8 cellular contexts compared by ENCODE assay signal in the genomic region with DNA sequence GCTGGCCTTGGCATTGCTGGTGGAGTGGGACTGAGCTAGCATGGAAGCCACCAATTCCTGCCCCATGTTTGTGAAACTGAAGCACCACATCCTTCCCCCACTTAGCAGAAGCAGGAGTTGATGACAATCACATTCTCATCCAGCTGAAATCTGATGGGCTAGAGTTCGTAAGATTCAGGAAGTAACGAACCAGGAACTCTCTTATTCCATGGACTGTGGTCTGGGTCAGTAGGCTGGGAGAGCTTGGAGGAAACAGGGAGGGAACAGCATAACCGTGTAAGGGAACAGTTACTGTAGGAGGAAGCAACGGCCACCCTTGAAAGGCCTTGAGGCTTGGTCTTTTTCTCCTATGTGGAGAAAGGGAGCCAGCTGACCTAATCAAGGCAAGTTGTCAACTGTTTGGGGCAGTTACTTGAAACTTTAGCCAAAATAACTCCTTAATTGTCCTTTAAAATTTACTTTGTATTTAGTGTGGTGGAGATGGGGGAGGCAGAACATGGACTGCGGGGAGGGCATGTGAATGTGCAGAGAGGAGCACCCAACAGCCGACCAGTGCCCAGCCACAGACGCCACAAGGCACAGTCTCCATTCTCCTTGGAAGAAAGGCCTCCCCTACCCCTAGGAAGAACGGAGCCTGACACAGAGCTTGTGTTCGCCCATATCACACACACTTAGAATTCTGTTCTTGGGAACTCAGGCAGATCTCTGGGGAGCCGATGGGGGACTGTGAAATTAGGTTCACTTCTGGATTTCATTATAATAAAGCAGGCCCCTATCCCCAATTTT. TPM values are rescaled to one million over a fixed set of nuclear protein-coding genes. Genes with fewer than 3 reads are reported as not detected.
A peak's percentile ranks its signal among the peaks of the same experiment; 100 is the strongest.
DNase-seq lines count a peak whose midpoint lies in the region; ATAC-seq and TF ChIP-seq lines count a peak whose summit lies in the region.

No MANE protein-coding gene starts in this region.

- H3K4me1 ChIP-seq in mucosa of descending colon (ENCODE audit: low read depth) (peaks cover 27% of the 10 kb centered on the region), upper lobe of left lung (peaks cover 13 to 34% (median 25%) of the 10 kb centered on the region in 4 donors)

- H3K27me3 Mint-ChIP-seq in activated naive CD4-positive, alpha-beta T cell treated with anti-CD3 and anti-CD28 coated beads, Interleukin-2, amount 10 ng/mL, durations not matched to agents 7 days and 5 days, result peaks cover 3% of the 10 kb centered on the region
- H3K27me3 Mint-ChIP-seq in activated naive CD8-positive, alpha-beta T cell treated with anti-CD3 and anti-CD28 coated beads for 36 hours, result no peaks in the 10 kb centered on the region

- H3K9me3 ChIP-seq in mucosa of descending colon (peaks cover 18% of the 10 kb centered on the region), upper lobe of left lung (peaks cover 0 to 9% (median 2%) of the 10 kb centered on the region in 4 donors)

- CTCF ChIA-PET in activated naive CD4-positive, alpha-beta T cell treated with anti-CD3 and anti-CD28 coated beads, Interleukin-2, amount 10 ng/mL, durations not matched to agents 7 days and 5 days (lab: Charles Lee), result interaction anchor here (1.3 to 1.4 kb wide), 3 partner anchors 25 to 109 kb away, joined by 3 to 6 read pairs (median 4); no protein-coding TSS in a partner anchor

- H3K36me3 ChIP-seq in mucosa of descending colon (ENCODE audit: low read depth), result no peaks in the 10 kb centered on the region
- H3K36me3 ChIP-seq in upper lobe of left lung, result no peaks in the 10 kb centered on the region

- H3K36me3 Mint-ChIP-seq in activated naive CD4-positive, alpha-beta T cell treated with anti-CD3 and anti-CD28 coated beads, Interleukin-2, amount 10 ng/mL, durations not matched to agents 7 days and 5 days, result peaks cover 13% of the 10 kb centered on the region
- peaks cover 7% of the 10 kb centered on the region for H3K36me3 Mint-ChIP-seq in activated naive CD8-positive, alpha-beta T cell treated with anti-CD3 and anti-CD28 coated beads for 36 hours

- TF ChIP-seq POLR2A in upper lobe of left lung (IDR thresholded peaks at IDR 0.05), result peak in 1 of 4 donors; percentile 58

- no peaks in the 10 kb centered on the region for H3K27me3 ChIP-seq in upper lobe of left lung

- H3K27ac ChIP-seq in upper lobe of left lung, result peak overlapping the region; percentile 95 to 99 (median 97)

- no peak overlapping the region for H3K4me3 ChIP-seq in mucosa of descending colon
- H3K4me3 ChIP-seq in upper lobe of left lung, result no peak overlapping the region

- DNase-seq in activated naive CD4-positive, alpha-beta T cell treated with anti-CD3 and anti-CD28 coated beads, Interleukin-2, amount 10 ng/mL, durations not matched to agents 7 days and 5 days, result no peak
- no peak for DNase-seq in activated naive CD4-positive, alpha-beta T cell (lab: John Stamatoyannopoulos, UW)
- DNase-seq in activated naive CD8-positive, alpha-beta T cell treated with anti-CD3 and anti-CD28 coated beads for 36 hours, result no peak
- DNase-seq in mucosa of descending colon (peak in 1 of 3 donors; percentile 45), upper lobe of left lung (no peak), C1 segment of cervical spinal cord (lab: John Stamatoyannopoulos, UW) (no peak), cerebellum (ENCODE audit: low spot score) (no peak)

- no peak for TF ChIP-seq EP300 in upper lobe of left lung (IDR thresholded peaks at IDR 0.05)

- WGBS in upper lobe of left lung, 2 donors, result 77 to 82% methylated on average over 10 of the region's 10 CpGs

- TF ChIP-seq CTCF in mucosa of descending colon (IDR thresholded peaks at IDR 0.05) (no peak), upper lobe of left lung (IDR thresholded peaks at IDR 0.05) (no peak)

- H3K4me3 Mint-ChIP-seq in activated naive CD4-positive, alpha-beta T cell treated with anti-CD3 and anti-CD28 coated beads, Interleukin-2, amount 10 ng/mL, durations not matched to agents 7 days and 5 days, result peak overlapping the region; percentile 81
- peak overlapping the region; percentile 89 for H3K4me3 Mint-ChIP-seq in activated naive CD8-positive, alpha-beta T cell treated with anti-CD3 and anti-CD28 coated beads for 36 hours

- H3K27ac Mint-ChIP-seq in activated naive CD4-positive, alpha-beta T cell treated with anti-CD3 and anti-CD28 coated beads, Interleukin-2, amount 10 ng/mL, durations not matched to agents 7 days and 5 days, result peak overlapping the region; percentile 98
- peak overlapping the region; percentile 95 for H3K27ac Mint-ChIP-seq in activated naive CD8-positive, alpha-beta T cell treated with anti-CD3 and anti-CD28 coated beads for 36 hours

- H3K4me1 Mint-ChIP-seq in activated naive CD4-positive, alpha-beta T cell treated with anti-CD3 and anti-CD28 coated beads, Interleukin-2, amount 10 ng/mL, durations not matched to agents 7 days and 5 days, result peaks cover 39% of the 10 kb centered on the region
- peaks cover 35% of the 10 kb centered on the region for H3K4me1 Mint-ChIP-seq in activated naive CD8-positive, alpha-beta T cell treated with anti-CD3 and anti-CD28 coated beads for 36 hours

- intact Hi-C loops in mucosa of descending colon (cut with DNase I, micrococcal nuclease), result no loop called here

- ATAC-seq in mucosa of descending colon, result peak; percentile 25
- no peak for ATAC-seq in upper lobe of left lung (ENCODE audit: low FRiP score in 2 of 2)
- ATAC-seq in GM21786 (IDR thresholded peaks at IDR 0.05; ENCODE audit: unreplicated experiment), result no peak

- peaks cover 18% of the 10 kb centered on the region for H3K9me3 Mint-ChIP-seq in activated naive CD4-positive, alpha-beta T cell treated with anti-CD3 and anti-CD28 coated beads, Interleukin-2, amount 10 ng/mL, durations not matched to agents 7 days and 5 days
- H3K9me3 Mint-ChIP-seq in activated naive CD8-positive, alpha-beta T cell treated with anti-CD3 and anti-CD28 coated beads for 36 hours, result peaks cover 12% of the 10 kb centered on the region

RNA-seq across cellular contexts. Expression of gene COQ8A, which starts 2.0 kb away (rescaled TPM):
- total RNA-seq in activated naive CD8-positive, alpha-beta T cell treated with anti-CD3 and anti-CD28 coated beads for 36 hours, result 10 to 100 TPM; 27.2 to 28.5 TPM
- total RNA-seq in mucosa of descending colon, result 10 to 100 TPM; 47.3 to 77.9 (median 67.1) TPM
- total RNA-seq in upper lobe of left lung, result 100 to 1,000 TPM in 1 of 6 donors, 10 to 100 TPM in 5; 27.1 to 105 (median 44.6) TPM
- 19.6 TPM for total RNA-seq in cerebellum
